Comparison of ENCODE assay signal across 1 cellular context in genomic region chr2:226130192-226130591, GRCh38.
TF ChIP-seq lines count a peak whose summit lies in the region.

No MANE protein-coding gene starts in this region.

TF ChIP-seq in liver, 16 proteins besides CTCF, POLR2A, EP300 and RAD21 (continued from another document):
- TF ChIP-seq ATF3 (IDR thresholded peaks at IDR 0.05): no peak
